In genomic region chr4:19857405-19857804, GRCh38 we compare ENCODE assay signal across 1 cellular context.
TF ChIP-seq lines count a peak whose summit lies in the region.

No MANE protein-coding gene starts in this region.

TF ChIP-seq in GM23338, 12 proteins besides CTCF, POLR2A, EP300 and RAD21 (continued from another document):
- no peak for TF ChIP-seq ZNF462 (CRISPR knock-in tag; IDR thresholded peaks at IDR 0.05)
